ENCODE assay signal across 8 cellular contexts in the genomic region with DNA sequence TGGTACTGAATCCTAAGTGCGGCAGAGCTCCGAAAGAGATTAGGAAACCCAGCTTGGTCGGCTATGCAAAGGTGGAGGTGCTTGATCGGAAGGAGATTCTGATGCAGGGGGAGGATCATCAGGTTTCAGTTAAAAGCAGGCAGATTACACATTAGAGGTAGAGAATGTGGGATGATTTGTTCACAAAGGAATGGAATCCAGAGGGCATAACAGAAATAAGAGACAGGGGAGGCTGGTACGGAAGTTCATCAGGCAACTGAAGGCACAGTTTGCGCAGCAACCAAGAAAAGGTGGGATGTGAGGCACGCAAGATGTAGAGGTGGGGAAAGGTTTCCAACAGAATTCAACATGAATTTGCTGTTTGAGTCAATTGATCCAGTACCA.
DNase-seq lines count a peak whose midpoint lies in the region; ATAC-seq and TF ChIP-seq lines count a peak whose summit lies in the region.

No MANE protein-coding gene starts in this region.

- peaks cover 0 to 20% of the 10 kb centered on the region in 2 donors for H3K4me1 ChIP-seq in muscle layer of duodenum (ENCODE audit: control insufficient read depth in 1 of 2, insufficient read depth in 2 of 2, low read length in 2 of 2)

- TF ChIP-seq CTCF in 22Rv1 (IDR thresholded peaks at IDR 0.05), result no peak

- DNase-seq in NCI-H748 (lab: John Stamatoyannopoulos, UW; ENCODE audit: unreplicated experiment) (no peak), GDM1 (lab: John Stamatoyannopoulos, UW) (no peak)

- H3K27ac ChIP-seq in 22Rv1 (peak overlapping the region; percentile 66; the same call in 1 of the 2 replicates), cingulate gyrus (ENCODE audit: low read depth, low read length) (peak overlapping the region; percentile 91), muscle layer of duodenum (ENCODE audit: low read length) (peak overlapping the region; percentile 97)

- H3K27me3 ChIP-seq in muscle layer of duodenum (ENCODE audit: low read depth, low read length), result no peaks in the 10 kb centered on the region

- ATAC-seq in GM19438 (IDR thresholded peaks at IDR 0.05; ENCODE audit: low read depth, unreplicated experiment) (peak; percentile 12), HG03575 (IDR thresholded peaks at IDR 0.05; ENCODE audit: extremely low read depth, insufficient number of reproducible peaks, low FRiP score, unreplicated experiment) (peak; percentile 2)
- no peak for ATAC-seq in activated CD4-positive, CD25-positive, alpha-beta regulatory T cell treated with anti-CD3 and anti-CD28 coated beads, Interleukin-2, amount 50 U/mL, for 24 hours

- H3K36me3 ChIP-seq in muscle layer of duodenum (ENCODE audit: control insufficient read depth in 1 of 2, insufficient read depth in 2 of 2, low read length in 2 of 2), result peaks cover 3 to 11% of the 10 kb centered on the region in 2 donors

- H3K4me3 ChIP-seq in muscle layer of duodenum (ENCODE audit: low read depth in 1 of 2, low read length in 2 of 2), result peak overlapping the region; percentile 92 to 95

- no peaks in the 10 kb centered on the region for H3K9me3 ChIP-seq in muscle layer of duodenum (ENCODE audit: control insufficient read depth in 1 of 2, low read length in 2 of 2)

Comparison
In these comparisons a context has a peak if more than half of its experiments do, and no peak if none do; other contexts are left out.
1. ATAC-seq: peak in GM19438 (single experiment) and HG03575 (single experiment); none in activated CD4-positive, CD25-positive, alpha-beta regulatory T cell treated with anti-CD3 and anti-CD28 coated beads, Interleukin-2, amount 50 U/mL, for 24 hours (0 of 2).
2. Peak in every context shown above with its lines, with median percentiles within 50 percentile points of each other: H3K27ac ChIP-seq.